In the genomic region with DNA sequence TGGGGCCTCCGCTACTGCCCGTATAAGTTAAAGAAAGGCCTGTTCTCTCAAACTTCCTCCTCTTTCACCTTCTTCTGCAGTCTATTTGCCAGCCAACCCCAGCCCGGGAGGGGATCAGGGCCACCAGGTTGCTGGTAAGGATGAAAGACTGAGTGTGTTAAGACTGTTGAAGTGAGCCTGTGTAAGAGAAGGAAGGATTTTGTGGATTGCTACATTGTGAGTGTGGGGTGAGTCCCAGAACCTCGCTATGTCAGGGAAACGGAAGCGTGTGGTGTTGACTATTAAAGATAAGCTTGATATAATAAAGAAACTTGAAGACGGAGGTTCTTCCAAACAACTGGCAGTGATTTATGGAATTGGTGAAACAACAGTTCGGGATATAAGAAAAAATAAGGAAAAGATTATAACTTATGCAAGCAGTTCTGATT, we compare ENCODE assay signal across 8 cellular contexts. TPM values are rescaled to one million over a fixed set of nuclear protein-coding genes. Genes with fewer than 3 reads are reported as not detected.
A peak's percentile ranks its signal among the peaks of the same experiment; 100 is the strongest.
DNase-seq lines count a peak whose midpoint lies in the region; ATAC-seq and TF ChIP-seq lines count a peak whose summit lies in the region.

No MANE protein-coding gene starts in this region.

- no peak for TF ChIP-seq CTCF in CD8-positive, alpha-beta T cell (IDR thresholded peaks at IDR 0.05)
- no peak for TF ChIP-seq CTCF in KMS-11 (conservative IDR thresholded peaks at IDR 0.05; ENCODE audit: low read depth, low read length)
- no peak for TF ChIP-seq CTCF in choroid plexus epithelial cell (conservative IDR thresholded peaks at IDR 0.05; ENCODE audit: low read depth, low read length)

- peak overlapping the region; percentile 93 for H2BK5ac ChIP-seq in mesenchymal stem cell (ENCODE audit: low read depth, low read length, poor library complexity, severe bottlenecking)

- H2AK5ac ChIP-seq in mesenchymal stem cell (ENCODE audit: low read length, severe bottlenecking), result peak overlapping the region; percentile 66

- no peaks in the 10 kb centered on the region for H3K79me2 ChIP-seq in KMS-11 (ENCODE audit: insufficient read depth, low read depth)

- peak overlapping the region; percentile 94 for H4K8ac ChIP-seq in mesenchymal stem cell (ENCODE audit: low read length)

- peak overlapping the region; percentile 78 for H3K27ac ChIP-seq in CD8-positive, alpha-beta T cell (ENCODE audit: low read depth, low read length)
- H3K27ac ChIP-seq in KMS-11 (peak overlapping the region; percentile 24; the same call in 1 of the 2 replicates), mesenchymal stem cell (ENCODE audit: low read length, poor library complexity, severe bottlenecking) (peak overlapping the region; percentile 85), aorta (ENCODE audit: low read depth in 1 of 2, low read length in 2 of 2) (peak overlapping the region in 1 of 2 donors; percentile 0)

- H3K4me1 Mint-ChIP-seq in CD8-positive, alpha-beta T cell (ENCODE audit: low read depth), result peaks cover 47% of the 10 kb centered on the region

- CTCF ChIA-PET in CD8-positive, alpha-beta T cell (lab: Charles Lee), result interaction anchor here (1.6 to 2.1 kb wide), 3 partner anchors 47 to 541 kb away, joined by 4 to 10 read pairs (median 7); partner anchors contain the start of gene MAML2

- peak overlapping the region; percentile 94 for H3K4me3 Mint-ChIP-seq in CD8-positive, alpha-beta T cell

- H3K23ac ChIP-seq in mesenchymal stem cell (ENCODE audit: low read length in 2 of 2), result no peak overlapping the region

- peaks cover 18% of the 10 kb centered on the region for H3K36me3 Mint-ChIP-seq in CD8-positive, alpha-beta T cell

- no peak overlapping the region for H2BK12ac ChIP-seq in mesenchymal stem cell (ENCODE audit: low read length in 2 of 2)

- peaks cover 3% of the 10 kb centered on the region for H3K9me3 Mint-ChIP-seq in CD8-positive, alpha-beta T cell

- H2AFZ ChIP-seq in KMS-11 (ENCODE audit: low read depth), result peak overlapping the region; percentile 85
- no peak overlapping the region for H2AFZ ChIP-seq in mesenchymal stem cell (ENCODE audit: low read depth, low read length)

- peak overlapping the region; percentile 23 for H2BK15ac ChIP-seq in mesenchymal stem cell (ENCODE audit: low read depth, poor library complexity, severe bottlenecking)

- H4K20me1 ChIP-seq in KMS-11 (ENCODE audit: insufficient read depth), result no peaks in the 10 kb centered on the region

- H3K27ac Mint-ChIP-seq in CD8-positive, alpha-beta T cell, result peak overlapping the region; percentile 96

- no peaks in the 10 kb centered on the region for H3K27me3 ChIP-seq in CD8-positive, alpha-beta T cell (ENCODE audit: insufficient read depth, low read length)
- H3K27me3 ChIP-seq in KMS-11 (ENCODE audit: insufficient read depth, low read depth) (no peaks in the 10 kb centered on the region), mesenchymal stem cell (ENCODE audit: control insufficient read depth in 1 of 2, insufficient read depth in 1 of 2, low read length in 2 of 2) (no peaks in the 10 kb centered on the region), aorta (ENCODE audit: control insufficient read depth in 1 of 2, insufficient read depth in 2 of 2, low read length in 1 of 2) (no peaks in the 10 kb centered on the region)

- peak in 1 of 7 experiments; percentile 1 for DNase-seq in CD8-positive, alpha-beta T cell
- DNase-seq in choroid plexus epithelial cell (ENCODE audit: low read depth) (peak; percentile 47), mesenchymal stem cell (peak; percentile 59), aorta (no peak), cerebellum (ENCODE audit: low spot score) (no peak), GM19240 (ENCODE audit: insufficient read length, low spot score) (no peak)

- H3K9ac ChIP-seq in KMS-11, result peak overlapping the region; percentile 53; the same call in 1 of the 2 replicates
- peak overlapping the region; percentile 91 for H3K9ac ChIP-seq in mesenchymal stem cell (ENCODE audit: low read length)

- peak overlapping the region; percentile 8 for H2BK120ac ChIP-seq in mesenchymal stem cell (ENCODE audit: low read depth, low read length)

- no peaks in the 10 kb centered on the region for H3K36me3 ChIP-seq in CD8-positive, alpha-beta T cell (ENCODE audit: insufficient read depth, low read length)
- H3K36me3 ChIP-seq in KMS-11 (ENCODE audit: insufficient read depth), result no peaks in the 10 kb centered on the region
- peaks cover 0 to 17% of the 10 kb centered on the region in 2 experiments for H3K36me3 ChIP-seq in mesenchymal stem cell (ENCODE audit: control insufficient read depth in 1 of 2, insufficient read depth in 2 of 2, low read depth in 1 of 2, low read length in 2 of 2)
- no peaks in the 10 kb centered on the region for H3K36me3 ChIP-seq in aorta (ENCODE audit: control insufficient read depth in 1 of 2, insufficient read depth in 2 of 2, low read length in 1 of 2)

- H3K9me3 ChIP-seq in CD8-positive, alpha-beta T cell (ENCODE audit: low read length), result no peaks in the 10 kb centered on the region
- no peaks in the 10 kb centered on the region for H3K9me3 ChIP-seq in mesenchymal stem cell (ENCODE audit: control insufficient read depth, low read length)
- H3K9me3 ChIP-seq in aorta (ENCODE audit: control insufficient read depth, low read length), result no peaks in the 10 kb centered on the region

- peak overlapping the region; percentile 80 for H4K91ac ChIP-seq in mesenchymal stem cell (ENCODE audit: low read length)

- intact Hi-C loops in CD8-positive, alpha-beta T cell (cut with DNase I, micrococcal nuclease), result loop anchor here (1.0 to 10.0 kb wide), 11 partner anchors 298 to 1898 kb away; partner anchors contain the start of genes ANKRD49 (in 1 of the 2), CEP57 (in 1 of the 2), CWC15 (in 1 of the 2) and ENDOD1 (in 1 of the 2)
- intact Hi-C loops in aorta (cut with DNase I), result loop anchor here in 1 of 2 donors (5.0 kb wide), 1 partner anchor 538 kb away; no protein-coding TSS in a partner anchor

- peak overlapping the region; percentile 93 for H3K4me3 ChIP-seq in CD8-positive, alpha-beta T cell (ENCODE audit: low read depth, low read length)
- H3K4me3 ChIP-seq in KMS-11 (IDR thresholded peaks at IDR 0.05; ENCODE audit: insufficient read depth, low read depth, low read length), result no peak overlapping the region
- H3K4me3 ChIP-seq in choroid plexus epithelial cell (ENCODE audit: low read depth, low read length), result peak overlapping the region; percentile 83
- H3K4me3 ChIP-seq in mesenchymal stem cell (ENCODE audit: insufficient read depth in 1 of 2, low read depth in 1 of 2, low read length in 2 of 2), result peak overlapping the region; percentile 86 to 96
- peak overlapping the region; percentile 20 to 72 for H3K4me3 ChIP-seq in aorta (ENCODE audit: low read length in 2 of 2)

- peak overlapping the region; percentile 46 to 86 for H3K4ac ChIP-seq in mesenchymal stem cell (ENCODE audit: low read depth in 1 of 2, low read length in 2 of 2)

- peaks cover 15% of the 10 kb centered on the region for H3K4me1 ChIP-seq in CD8-positive, alpha-beta T cell (ENCODE audit: insufficient read depth, low read length)
- H3K4me1 ChIP-seq in KMS-11 (ENCODE audit: low read depth, poor library complexity, severe bottlenecking) (peaks cover 4% of the 10 kb centered on the region), mesenchymal stem cell (ENCODE audit: control insufficient read depth, insufficient read depth, low read depth, low read length) (no peaks in the 10 kb centered on the region), aorta (ENCODE audit: control insufficient read depth in 1 of 2, insufficient read depth in 2 of 2, low read length in 2 of 2) (peaks cover 0 to 3% of the 10 kb centered on the region in 2 donors)

- POLR2A ChIA-PET in CD8-positive, alpha-beta T cell (lab: Charles Lee), result interaction anchor here (0.8 to 1.6 kb wide), 3 partner anchors 9 to 601 kb away, joined by 4 to 25 read pairs (median 4); partner anchors contain the start of genes CEP57 and FAM76B

- H3K79me1 ChIP-seq in mesenchymal stem cell (replicated peaks; ENCODE audit: low read length, poor library complexity, severe bottlenecking), result peaks cover 9% of the 10 kb centered on the region

- H3K4me2 ChIP-seq in KMS-11 (peak overlapping the region; percentile 58), mesenchymal stem cell (ENCODE audit: low read length, poor library complexity, severe bottlenecking) (peak overlapping the region; percentile 76)

- peak overlapping the region; percentile 72 to 76 for H3K14ac ChIP-seq in mesenchymal stem cell (ENCODE audit: low read length in 2 of 2)

- H3K18ac ChIP-seq in mesenchymal stem cell (ENCODE audit: low read depth in 1 of 2, low read length in 2 of 2), result peak overlapping the region; percentile 75 to 88

- H3K27me3 Mint-ChIP-seq in CD8-positive, alpha-beta T cell (ENCODE audit: low read depth), result no peaks in the 10 kb centered on the region

- no peak for ATAC-seq in CD8-positive, alpha-beta T cell
- ATAC-seq in aorta (ENCODE audit: low FRiP score) (no peak), HG03097 (IDR thresholded peaks at IDR 0.05; ENCODE audit: low FRiP score, unreplicated experiment) (no peak)

- WGBS in mesenchymal stem cell, result 45% methylated on average over 6 of the region's 8 CpGs
- WGBS in aorta, 2 donors, result 3% methylated on average over 8 of the region's 8 CpGs

RNA-seq across cellular contexts. Expression of gene JRKL, which starts 0.6 kb away (rescaled TPM):
- total RNA-seq in CD8-positive, alpha-beta T cell, result 1 to 10 TPM; 2.5 to 2.6 TPM
- 7.6 TPM for polyA plus RNA-seq in mesenchymal stem cell (2013, experiment 1 of 2)
- 8.0 TPM for polyA plus RNA-seq in mesenchymal stem cell (2013, experiment 2 of 2)
- total RNA-seq in aorta, result 10 to 100 TPM; 13.7 to 15.4 TPM
- polyA plus RNA-seq in aorta, result 1 to 10 TPM; 6.3 to 6.4 TPM
- total RNA-seq in cerebellum, result 9.0 TPM

RNA-seq across cellular contexts. Expression of gene CCDC82, which starts 0.7 kb away (rescaled TPM):
- total RNA-seq in CD8-positive, alpha-beta T cell, result 10 to 100 TPM; 20.0 to 23.0 TPM
- 35.4 TPM for polyA plus RNA-seq in mesenchymal stem cell (2013, experiment 1 of 2)
- polyA plus RNA-seq in mesenchymal stem cell (2013, experiment 2 of 2), result 33.9 TPM
- total RNA-seq in aorta (10 to 100 TPM; 37.4 to 38.7 TPM), cerebellum (77.3 TPM)
- polyA plus RNA-seq in aorta, result 10 to 100 TPM; 29.3 to 39.0 TPM

RNA-seq across cellular contexts. Expression of gene MAML2, which starts 47.4 kb away (rescaled TPM):
- total RNA-seq in CD8-positive, alpha-beta T cell, result 10 to 100 TPM; 41.2 to 42.3 TPM
- 33.4 TPM for polyA plus RNA-seq in mesenchymal stem cell (2013, experiment 1 of 2)
- 31.6 TPM for polyA plus RNA-seq in mesenchymal stem cell (2013, experiment 2 of 2)
- 10 to 100 TPM; 18.1 to 27.5 TPM for total RNA-seq in aorta
- 1 to 10 TPM; 6.0 to 10.0 TPM for polyA plus RNA-seq in aorta
- 17.3 TPM for total RNA-seq in cerebellum

Comparison
In these comparisons a context has a peak if more than half of its experiments do, and no peak if none do; other contexts are left out.
1. DNase-seq: peak in choroid plexus epithelial cell (single experiment) and mesenchymal stem cell (single experiment); none in aorta (0 of 2), cerebellum (single experiment) and GM19240 (single experiment).